In genomic region chr6:15716889-15717288, GRCh38 we compare ENCODE assay signal across 1 cellular context.
TF ChIP-seq lines count a peak whose summit lies in the region.

No MANE protein-coding gene starts in this region.

TF ChIP-seq in HEK293, 187 proteins besides CTCF, POLR2A, EP300 and RAD21:
- TF ChIP-seq ZSCAN4 (tag by site-specific recombination; IDR thresholded peaks at IDR 0.05): no peak
- no peak for TF ChIP-seq ZNF530 (tag by site-specific recombination; IDR thresholded peaks at IDR 0.05; ENCODE audit: low read depth)
- TF ChIP-seq SCRT2 (tag by site-specific recombination; IDR thresholded peaks at IDR 0.05): peak; percentile 65
TF ChIP-seq in HEK293: peak in this region for 1.
